8 cellular contexts compared by ENCODE assay signal in the genomic region with DNA sequence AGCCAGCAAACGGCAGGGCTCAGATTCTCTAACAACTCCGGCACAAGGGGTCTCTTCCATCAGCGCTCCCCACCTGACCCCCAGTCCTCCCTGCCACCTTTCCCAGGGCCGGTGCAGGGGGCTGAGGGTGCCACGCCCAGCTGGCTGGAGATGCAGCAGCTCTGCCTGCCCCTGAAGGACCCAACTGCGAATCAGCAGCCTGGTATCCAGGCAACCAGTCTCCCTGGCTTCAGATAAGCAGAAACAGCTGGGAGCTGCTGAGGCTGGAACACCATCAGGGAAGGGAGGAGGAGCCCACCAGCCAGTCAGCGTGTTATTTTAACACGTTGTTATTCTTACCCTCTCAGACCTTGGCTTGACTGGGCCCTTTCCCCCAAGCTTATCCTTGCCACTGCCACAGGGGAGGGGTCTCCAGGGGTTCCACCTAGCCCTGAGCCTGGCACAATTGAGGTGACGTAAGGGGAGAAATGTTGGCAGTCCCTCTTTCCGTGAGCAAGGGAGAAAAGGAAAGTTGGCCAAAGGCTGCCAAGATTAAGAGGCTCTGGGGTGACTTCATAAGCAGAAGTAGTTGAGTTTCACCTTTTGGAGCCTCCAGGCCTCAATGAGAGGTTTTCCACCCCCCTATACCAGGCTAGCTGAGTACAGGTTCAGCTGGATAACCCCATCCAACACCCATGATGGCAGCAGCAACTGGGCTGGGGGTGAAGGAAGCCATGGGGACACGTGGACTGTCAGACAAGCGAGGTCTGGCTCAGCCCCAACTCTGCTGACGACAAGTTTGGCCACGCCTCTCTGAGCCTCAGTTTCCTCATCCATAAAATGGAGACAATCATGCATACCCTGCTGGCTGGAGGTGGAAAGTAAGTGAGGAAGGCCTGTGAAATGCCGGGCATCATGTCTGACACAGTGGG.
DNase-seq lines count a peak whose midpoint lies in the region; ATAC-seq and TF ChIP-seq lines count a peak whose summit lies in the region.

No MANE protein-coding gene starts in this region.

- CTCF ChIA-PET in activated CD4-positive, alpha-beta T cell treated with anti-CD3 and anti-CD28 coated beads for 36 hours (lab: Charles Lee) = interaction anchor here (1.1 to 1.2 kb wide), 2 partner anchors 19 to 131 kb away, joined by 3 to 5 read pairs; no protein-coding TSS in a partner anchor

- H3K27me3 ChIP-seq in ascending aorta (no peaks in the 10 kb centered on the region), uterus (no peaks in the 10 kb centered on the region)

- intact Hi-C loops in ascending aorta (cut with DNase I) = loop anchor here (1.0 kb wide), 1 partner anchor 18 kb away; no protein-coding TSS in a partner anchor
- intact Hi-C loops in uterus (cut with DNase I; ENCODE audit: low total_unique reads) = no loop called here
- intact Hi-C loops in activated CD4-positive, alpha-beta T cell treated with anti-CD3 and anti-CD28 coated beads for 36 hours (cut with DNase I, micrococcal nuclease) = no loop called here

- H3K4me3 Mint-ChIP-seq in activated CD4-positive, alpha-beta T cell treated with anti-CD3 and anti-CD28 coated beads for 36 hours = no peak overlapping the region

- no peaks in the 10 kb centered on the region for H3K36me3 ChIP-seq in ascending aorta
- H3K36me3 ChIP-seq in uterus = no peaks in the 10 kb centered on the region

- H3K27ac Mint-ChIP-seq in activated CD4-positive, alpha-beta T cell treated with anti-CD3 and anti-CD28 coated beads for 36 hours = no peak overlapping the region

- H3K4me3 ChIP-seq in ascending aorta = no peak overlapping the region
- H3K4me3 ChIP-seq in uterus = no peak overlapping the region

- H3K27ac ChIP-seq in ascending aorta = peak overlapping the region; percentile 30 to 53
- peak overlapping the region; percentile 21 to 65 for H3K27ac ChIP-seq in uterus

- H3K27me3 Mint-ChIP-seq in activated CD4-positive, alpha-beta T cell treated with anti-CD3 and anti-CD28 coated beads for 36 hours = no peaks in the 10 kb centered on the region

- H3K4me1 ChIP-seq in ascending aorta = peaks cover 2 to 12% of the 10 kb centered on the region in 2 donors
- H3K4me1 ChIP-seq in uterus = peaks cover 0 to 14% of the 10 kb centered on the region in 2 donors

- TF ChIP-seq POLR2A in uterus (IDR thresholded peaks at IDR 0.05) = no peak

- peaks cover 20% of the 10 kb centered on the region for H3K4me1 Mint-ChIP-seq in activated CD4-positive, alpha-beta T cell treated with anti-CD3 and anti-CD28 coated beads for 36 hours

- H3K9me3 Mint-ChIP-seq in activated CD4-positive, alpha-beta T cell treated with anti-CD3 and anti-CD28 coated beads for 36 hours (ENCODE audit: low read depth) = no peaks in the 10 kb centered on the region

- no peaks in the 10 kb centered on the region for H3K36me3 Mint-ChIP-seq in activated CD4-positive, alpha-beta T cell treated with anti-CD3 and anti-CD28 coated beads for 36 hours (ENCODE audit: low read depth)

- no peaks in the 10 kb centered on the region for H3K9me3 ChIP-seq in ascending aorta
- no peaks in the 10 kb centered on the region for H3K9me3 ChIP-seq in uterus

- POLR2A ChIA-PET in activated CD4-positive, alpha-beta T cell treated with anti-CD3 and anti-CD28 coated beads for 36 hours (lab: Charles Lee) = no interaction called here

- ATAC-seq in activated CD4-positive, alpha-beta T cell treated with anti-CD3 and anti-CD28 coated beads for 36 hours = no peak

- peak; percentile 72 to 81 for DNase-seq in SHP77 (lab: John Stamatoyannopoulos, UW)
- no peak for DNase-seq in SHP77 treated with DMSO at 0.1 percent for 48 hours (lab: John Stamatoyannopoulos, UW)
- DNase-seq in ascending aorta (ENCODE audit: low spot score in 2 of 2) = peak in 1 of 2 donors; percentile 87
- peak; percentile 85 for DNase-seq in islet precursor cell
- DNase-seq in uterus = peak; percentile 73
- DNase-seq in stimulated activated naive CD4-positive, alpha-beta T cell (lab: John Stamatoyannopoulos, UW) = no peak
- DNase-seq in T-helper 1 cell = no peak
- no peak for DNase-seq in activated CD4-positive, alpha-beta T cell treated with anti-CD3 and anti-CD28 coated beads for 36 hours

- TF ChIP-seq CTCF in ascending aorta (IDR thresholded peaks at IDR 0.05) (no peak), uterus (IDR thresholded peaks at IDR 0.05) (no peak)

Comparison
In these comparisons a context has a peak if more than half of its experiments do, and no peak if none do; other contexts are left out.
1. DNase-seq: peak in SHP77 (2 of 2), islet precursor cell (single experiment) and uterus (2 of 2); none in SHP77 treated with DMSO at 0.1 percent for 48 hours (single experiment), stimulated activated naive CD4-positive, alpha-beta T cell (0 of 6), T-helper 1 cell (0 of 5) and activated CD4-positive, alpha-beta T cell treated with anti-CD3 and anti-CD28 coated beads for 36 hours (single experiment).